In genomic region chr1:219676012-219676770, GRCh38 we compare ENCODE assay signal across 14 cellular contexts.
"Had no signal": no experiment of that assay in that cellular context is flagged by ENCODE, and none has a peak within 500 bp of the region (broad histone marks: within the 10 kb centered on the region; RNA-seq: fewer than 3 reads in every experiment).

No MANE protein-coding gene starts in this region.

- H3K36me3 ChIP-seq: colonic mucosa, lower lobe of right lung had no signal

- H3K9me3 Mint-ChIP-seq: activated naive CD4-positive, alpha-beta T cell treated with anti-CD3 and anti-CD28 coated beads, Interleukin-2, amount 10 ng/mL, durations not matched to agents 7 days and 5 days; activated T-helper 2 cell treated with anti-CD3 and anti-CD28 coated beads, Interferon-gamma antibody, Interleukin-2, Interleukin-4, amounts not matched to agents 10 μg/mL and 5 μg/mL and 100 μg/mL, durations not matched to agents 14 hours and 24 hours and 36 hours; stimulated activated memory B cell treated with anti-CD40 and anti-IgM and Interleukin-4, amounts not matched to agents 10 μg/mL and 1 μg/mL and 100 μg/mL, for 72 hours had no signal

- H3K36me3 Mint-ChIP-seq: activated naive CD4-positive, alpha-beta T cell treated with anti-CD3 and anti-CD28 coated beads, Interleukin-2, amount 10 ng/mL, durations not matched to agents 7 days and 5 days; immature natural killer cell; stimulated activated memory B cell treated with anti-CD40 and anti-IgM and Interleukin-4, amounts not matched to agents 10 μg/mL and 1 μg/mL and 100 μg/mL, for 72 hours had no signal

- H3K4me3 ChIP-seq: colonic mucosa, lower lobe of right lung, skin epidermis had no signal

- H3K4me3 Mint-ChIP-seq: activated naive CD4-positive, alpha-beta T cell treated with anti-CD3 and anti-CD28 coated beads, Interleukin-2, amount 10 ng/mL, durations not matched to agents 7 days and 5 days; immature natural killer cell; stimulated activated memory B cell treated with anti-CD40 and anti-IgM and Interleukin-4, amounts not matched to agents 10 μg/mL and 1 μg/mL and 100 μg/mL, for 72 hours; T-helper 17 cell had no signal

- H3K27me3 ChIP-seq: colonic mucosa had no signal

- DNase-seq: activated CD4-positive, alpha-beta T cell treated with anti-CD3 and anti-CD28 coated beads, Interleukin-2, amount 50 U/mL, for 1 hour; activated CD4-positive, CD25-positive, alpha-beta regulatory T cell; activated naive CD4-positive, alpha-beta T cell treated with anti-CD3 and anti-CD28 coated beads, Interleukin-2, amount 10 ng/mL, durations not matched to agents 7 days and 5 days; activated T-cell treated with anti-CD3 and anti-CD28 coated beads for 4 hours; colonic mucosa; effector CD8-positive, alpha-beta T cell; immature natural killer cell; lower lobe of right lung; midbrain; posterior cingulate gyrus; T-helper 17 cell had no signal

- ATAC-seq: lower lobe of right lung; stimulated activated memory B cell treated with anti-CD40 and anti-IgM and Interleukin-4, amounts not matched to agents 10 μg/mL and 1 μg/mL and 100 μg/mL, for 72 hours; T-helper 17 cell had no signal

- H3K27ac Mint-ChIP-seq: activated naive CD4-positive, alpha-beta T cell treated with anti-CD3 and anti-CD28 coated beads, Interleukin-2, amount 10 ng/mL, durations not matched to agents 7 days and 5 days; activated T-helper 2 cell treated with anti-CD3 and anti-CD28 coated beads, Interferon-gamma antibody, Interleukin-2, Interleukin-4, amounts not matched to agents 10 μg/mL and 5 μg/mL and 100 μg/mL, durations not matched to agents 14 hours and 24 hours and 36 hours; immature natural killer cell; stimulated activated memory B cell treated with anti-CD40 and anti-IgM and Interleukin-4, amounts not matched to agents 10 μg/mL and 1 μg/mL and 100 μg/mL, for 72 hours; T-helper 17 cell had no signal

- H3K27ac ChIP-seq: colonic mucosa, lower lobe of right lung had no signal

- H3K4me1 ChIP-seq: colonic mucosa, lower lobe of right lung had no signal

- H3K4me1 Mint-ChIP-seq: activated naive CD4-positive, alpha-beta T cell treated with anti-CD3 and anti-CD28 coated beads, Interleukin-2, amount 10 ng/mL, durations not matched to agents 7 days and 5 days; immature natural killer cell; stimulated activated memory B cell treated with anti-CD40 and anti-IgM and Interleukin-4, amounts not matched to agents 10 μg/mL and 1 μg/mL and 100 μg/mL, for 72 hours; T-helper 17 cell had no signal

- H3K27me3 Mint-ChIP-seq: activated naive CD4-positive, alpha-beta T cell treated with anti-CD3 and anti-CD28 coated beads, Interleukin-2, amount 10 ng/mL, durations not matched to agents 7 days and 5 days; stimulated activated memory B cell treated with anti-CD40 and anti-IgM and Interleukin-4, amounts not matched to agents 10 μg/mL and 1 μg/mL and 100 μg/mL, for 72 hours; T-helper 17 cell had no signal

- H3K9me3 ChIP-seq: colonic mucosa, lower lobe of right lung had no signal
